In the genomic region with DNA sequence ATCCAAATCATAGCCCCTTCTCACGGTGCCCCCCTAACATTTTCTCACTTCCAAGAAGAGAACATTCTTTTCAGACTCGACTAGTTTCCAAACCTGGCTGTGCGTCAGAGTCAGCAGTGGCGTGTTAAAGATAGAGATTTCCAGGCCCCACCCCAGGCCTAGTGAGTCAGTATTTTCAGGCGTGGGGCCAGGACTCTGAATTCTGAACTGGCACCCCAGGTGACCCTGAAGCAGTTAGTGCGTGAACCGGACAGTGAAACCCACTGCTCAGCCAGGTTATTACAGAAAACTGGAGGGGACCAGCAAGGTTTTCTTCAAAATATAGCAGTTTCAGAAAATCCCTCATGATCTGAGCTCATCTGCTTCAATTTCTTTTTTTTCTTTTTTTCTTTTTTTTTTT, we compare ENCODE assay signal across 13 cellular contexts. TPM values are rescaled to one million over a fixed set of nuclear protein-coding genes. Genes with fewer than 3 reads are reported as not detected.
DNase-seq lines count a peak whose midpoint lies in the region; ATAC-seq and TF ChIP-seq lines count a peak whose summit lies in the region.
"Had no signal": no experiment of that assay in that cellular context is flagged by ENCODE, and none has a peak within 500 bp of the region (broad histone marks: within the 10 kb centered on the region; RNA-seq: fewer than 3 reads in every experiment).

No MANE protein-coding gene starts in this region.

- peak overlapping the region; percentile 71; the same call in 1 of the 2 replicates for H3K18ac ChIP-seq in IMR-90 (ENCODE audit: low read depth, low read length)

- CTCF ChIA-PET in IMR-90 (lab: Yijun Ruan, JAX): no interaction called here
- CTCF ChIA-PET in A673 (lab: Charles Lee): no interaction called here

- no peak for TF ChIP-seq RAD21 in IMR-90 (IDR thresholded peaks at IDR 0.05; ENCODE audit: low read length)

- H3K14ac ChIP-seq in IMR-90 (replicated peaks; ENCODE audit: low read depth, low read length): no peak overlapping the region; the same call in 1 of the 2 replicates

- H2BK20ac ChIP-seq in IMR-90 (ENCODE audit: low read depth, low read length): 0 out of 2 replicates have a peak overlapping the region, but pooled peaks have one; percentile 35

- no peaks in the 10 kb centered on the region for H3K79me1 ChIP-seq in IMR-90 (ENCODE audit: low read depth in 1 of 2, low read length in 2 of 2)

- H4K8ac ChIP-seq in IMR-90 (ENCODE audit: low read depth in 2 of 2, low read length in 2 of 2): no peak overlapping the region

- 48% methylated on average over 6 of the region's 7 CpGs; no CpG with 5 or more reads in 1 of the 2 experiments for WGBS in IMR-90 (ENCODE audit: extremely low coverage in 2 of 2, insufficient read length in 1 of 2), 2 experiments
- 71 to 88% methylated on average over 6 to 7 of the region's 7 CpGs for WGBS in upper lobe of left lung, 2 donors
- WGBS in prostate gland: 23% methylated on average over 6 of the region's 7 CpGs

- BruUV-seq in IMR-90 (replicated peaks; lab: Mats Ljungman, UMichigan) (no TSS peak), A673 (replicated peaks; lab: Mats Ljungman, UMichigan) (no TSS peak)

- no peak overlapping the region for H2AK5ac ChIP-seq in IMR-90 (ENCODE audit: low read depth, low read length)

- no peak overlapping the region for H3K56ac ChIP-seq in IMR-90 (ENCODE audit: extremely low read depth, insufficient read depth, low read length)

- H3K4me1 ChIP-seq in IMR-90 (ENCODE audit: control insufficient read depth, insufficient read depth, low read length) (peaks cover 8% of the 10 kb centered on the region), upper lobe of left lung (no peaks in the 10 kb centered on the region), A673 (ENCODE audit: insufficient read depth, low read length, poor library complexity, severe bottlenecking) (peaks cover 7% of the 10 kb centered on the region), prostate gland (replicated peaks) (no peaks in the 10 kb centered on the region)

- DNase-seq in IMR-90 (peak; percentile 81), choroid plexus epithelial cell (ENCODE audit: low read depth) (peak; percentile 88), left colon (peak; percentile 41 to 61), upper lobe of left lung (peak in 1 of 2 donors; percentile 75), A673 (ENCODE audit: low spot score) (no peak), NK-92 (lab: John Stamatoyannopoulos, UW; ENCODE audit: unreplicated experiment) (no peak), prostate gland (ENCODE audit: low spot score) (no peak)
- no peak for DNase-seq in activated CD8-positive, alpha-beta memory T cell treated with anti-CD3 and anti-CD28 coated beads for 24 hours
- DNase-seq: effector CD4-positive, alpha-beta T cell; KBM-7; naive B cell; NCI-H82 had no signal

- intact Hi-C loops in IMR-90 (cut with micrococcal nuclease) (no loop called here), left colon (cut with DNase I, micrococcal nuclease) (no loop called here), A673 (cut with micrococcal nuclease; ENCODE audit: unreplicated experiment) (no loop called here), prostate gland (cut with DNase I) (no loop called here)

- H2BK120ac ChIP-seq in IMR-90 (ENCODE audit: low read depth, low read length): 0 out of 2 replicates have a peak overlapping the region, but pooled peaks have one; percentile 23

- H2BK5ac ChIP-seq in IMR-90 (ENCODE audit: low read depth, low read length, poor library complexity, severe bottlenecking): peak overlapping the region; percentile 29

- H3K4me2 ChIP-seq in IMR-90 (ENCODE audit: low read depth, low read length): peak overlapping the region; percentile 73; the same call in 1 of the 2 replicates

- H2AFZ ChIP-seq in IMR-90 (replicated peaks; ENCODE audit: low read length, poor library complexity): peak overlapping the region; percentile 70

- no peak for TF ChIP-seq POLR2A in IMR-90 (IDR thresholded peaks at IDR 0.05; ENCODE audit: low read depth, low read length)
- TF ChIP-seq POLR2A in upper lobe of left lung (IDR thresholded peaks at IDR 0.05): no peak
- TF ChIP-seq POLR2A in prostate gland (IDR thresholded peaks at IDR 0.05): no peak

- TF ChIP-seq CTCF in IMR-90 (conservative IDR thresholded peaks at IDR 0.05; ENCODE audit: low read depth, low read length) (no peak), choroid plexus epithelial cell (conservative IDR thresholded peaks at IDR 0.05; ENCODE audit: low read depth, low read length) (no peak), upper lobe of left lung (IDR thresholded peaks at IDR 0.05) (no peak), A673 (conservative IDR thresholded peaks at IDR 0.05; ENCODE audit: low read depth, low read length) (no peak), prostate gland (IDR thresholded peaks at IDR 0.05) (no peak)

- H4K5ac ChIP-seq in IMR-90 (ENCODE audit: low read depth, low read length): no peak overlapping the region

- H3K27ac ChIP-seq in IMR-90 (ENCODE audit: insufficient read depth, low read length): 0 out of 2 replicates have a peak overlapping the region, but pooled peaks have one; percentile 19
- no peak overlapping the region for H3K27ac ChIP-seq in upper lobe of left lung
- no peak overlapping the region for H3K27ac ChIP-seq in A673 (ENCODE audit: low read depth, low read length, poor library complexity, severe bottlenecking)
- no peak overlapping the region for H3K27ac ChIP-seq in prostate gland

- no peak overlapping the region; the same call in 1 of the 2 replicates for H3K4ac ChIP-seq in IMR-90 (ENCODE audit: low read depth, low read length)

- no peak for TF ChIP-seq EP300 in upper lobe of left lung (IDR thresholded peaks at IDR 0.05)

- dilution Hi-C loops in IMR-90 (cut with HindIII; ENCODE audit: low sequenced_read_pairs, unreplicated experiment): no loop called here

- H2BK15ac ChIP-seq in IMR-90 (ENCODE audit: low read depth, low read length): peak overlapping the region; percentile 79; the same call in 1 of the 3 replicates

- POLR2A ChIA-PET in IMR-90 (lab: Charles Lee; ENCODE audit: unreplicated experiment): no interaction called here
- POLR2A ChIA-PET in A673 (lab: Charles Lee; ENCODE audit: low non-redundant PET): no interaction called here

- no peak overlapping the region for H3K9ac ChIP-seq in IMR-90 (ENCODE audit: low read depth, low read length)

- peak; percentile 74 for ATAC-seq in IMR-90 (ENCODE audit: low read depth)
- ATAC-seq in left colon: peak; percentile 70
- peak; percentile 76 to 77 for ATAC-seq in upper lobe of left lung (ENCODE audit: low FRiP score in 2 of 2)
- ATAC-seq: GM12878 had no signal

- in situ Hi-C loops in IMR-90 (cut with MboI; ENCODE audit: low sequenced_read_pairs): no loop called here

- peaks cover 3% of the 10 kb centered on the region; the same call in 1 of the 2 replicates for H3K9me1 ChIP-seq in IMR-90 (ENCODE audit: insufficient read depth, low read length)

- H3K9me3 ChIP-seq in IMR-90 (ENCODE audit: control insufficient read depth, insufficient read depth, low read length) (no peaks in the 10 kb centered on the region), upper lobe of left lung (no peaks in the 10 kb centered on the region), A673 (ENCODE audit: low read depth, low read length, poor library complexity, severe bottlenecking) (no peaks in the 10 kb centered on the region), prostate gland (no peaks in the 10 kb centered on the region)

- no peaks in the 10 kb centered on the region for H4K20me1 ChIP-seq in IMR-90 (ENCODE audit: insufficient read depth, low read length)

- H3K4me3 ChIP-seq in IMR-90 (ENCODE audit: insufficient read depth, low read depth, low read length) (no peak overlapping the region), choroid plexus epithelial cell (ENCODE audit: low read depth, low read length) (no peak overlapping the region), upper lobe of left lung (no peak overlapping the region), A673 (ENCODE audit: low read depth, low read length, poor library complexity, severe bottlenecking) (no peak overlapping the region), prostate gland (no peak overlapping the region)
- H3K4me3 ChIP-seq: GM12878 had no signal

- H3K27me3 ChIP-seq in IMR-90 (ENCODE audit: control insufficient read depth, insufficient read depth, low read length): peaks cover 2% of the 10 kb centered on the region; the same call in 1 of the 2 replicates
- H3K27me3 ChIP-seq in upper lobe of left lung: no peaks in the 10 kb centered on the region
- no peaks in the 10 kb centered on the region for H3K27me3 ChIP-seq in A673 (replicated peaks; ENCODE audit: insufficient read depth, low read depth, low read length, poor library complexity)
- H3K27me3 ChIP-seq in prostate gland (replicated peaks; ENCODE audit: insufficient read depth): no peaks in the 10 kb centered on the region

- no peaks in the 10 kb centered on the region for H3K36me3 ChIP-seq in IMR-90 (ENCODE audit: control insufficient read depth, insufficient read depth, low read length)
- H3K36me3 ChIP-seq in upper lobe of left lung: no peaks in the 10 kb centered on the region
- H3K36me3 ChIP-seq in A673 (ENCODE audit: insufficient read depth, low read length, poor library complexity, severe bottlenecking): no peaks in the 10 kb centered on the region
- H3K36me3 ChIP-seq in prostate gland: no peaks in the 10 kb centered on the region

- no peak overlapping the region for H2AK9ac ChIP-seq in IMR-90 (replicated peaks; ENCODE audit: low read depth, low read length, poor library complexity)

- H4K91ac ChIP-seq in IMR-90 (ENCODE audit: insufficient read depth, low read depth, low read length): no peak overlapping the region

- H3K23ac ChIP-seq in IMR-90 (ENCODE audit: low read depth, low read length): no peak overlapping the region

TF ChIP-seq in IMR-90, 13 proteins besides CTCF, POLR2A, EP300 and RAD21:
- no peak for TF ChIP-seq CEBPB (IDR thresholded peaks at IDR 0.05; ENCODE audit: low read depth, low read length)
- TF ChIP-seq RCOR1 (IDR thresholded peaks at IDR 0.05; ENCODE audit: insufficient replicate concordance, low read length): no peak
- peak; percentile 67; the same call in 1 of the 2 replicates for TF ChIP-seq FOS (IDR thresholded peaks at IDR 0.05; ENCODE audit: low read depth, low read length)

RNA-seq across cellular contexts. Expression of a gene that starts 35.0 kb away (rescaled TPM):
- total RNA-seq in IMR-90 (2012; rRNA removed) (7.5 and 8.9 TPM in 2 replicates), left colon (10 to 100 TPM; 19.0 to 24.4 TPM), upper lobe of left lung (10 to 100 TPM; 17.5 to 40.8 (median 25.6) TPM), A673 (2021) (58.8 and 59.0 TPM in 2 replicates), prostate gland (10 to 100 TPM; 56.2 to 70.8 TPM)
- polyA plus RNA-seq in IMR-90 (2012; rRNA removed): 7.9 and 9.0 TPM in 2 replicates
- 5.3 and 6.2 TPM in 2 replicates for polyA plus RNA-seq in IMR-90 (2012; cell fraction: cytosol; rRNA removed)
- 7.8 and 17.4 TPM in 2 replicates for polyA plus RNA-seq in IMR-90 (2012; cell fraction: nucleus; rRNA removed; ENCODE audit: low replicate concordance)

Comparison
In these comparisons a context has a peak if more than half of its experiments do, and no peak if none do; other contexts are left out.
1. DNase-seq: peak in IMR-90 (single experiment), choroid plexus epithelial cell (single experiment) and left colon (2 of 2); none in activated CD8-positive, alpha-beta memory T cell treated with anti-CD3 and anti-CD28 coated beads for 24 hours (single experiment), A673 (single experiment), NK-92 (single experiment) and prostate gland (single experiment).
2. Peak in every context shown above with its lines, with median percentiles within 50 percentile points of each other: ATAC-seq.